ENCODE assay signal across 27 cellular contexts in the genomic region with DNA sequence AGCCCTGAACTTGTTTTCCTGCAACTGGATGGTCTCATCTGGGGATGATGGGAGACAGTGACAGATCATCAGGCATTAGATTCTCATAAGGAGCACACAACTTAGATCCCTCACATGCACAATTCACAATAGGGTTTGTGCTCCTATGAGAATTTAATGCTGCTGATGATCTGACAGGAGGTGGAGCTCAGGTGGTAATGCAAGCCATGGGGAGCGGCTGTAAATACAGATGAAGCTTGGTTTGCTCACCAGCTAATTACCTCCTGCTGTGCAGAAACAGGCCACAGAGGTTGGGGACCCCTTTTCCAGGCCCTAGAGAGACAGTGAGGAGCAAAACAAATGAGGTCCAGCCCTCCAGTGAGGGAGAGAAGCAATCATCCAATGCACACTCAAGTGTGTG.
"Had no signal": no experiment of that assay in that cellular context is flagged by ENCODE, and none has a peak within 500 bp of the region (broad histone marks: within the 10 kb centered on the region; RNA-seq: fewer than 3 reads in every experiment).

No MANE protein-coding gene starts in this region.

- DNase-seq: colonic mucosa; cortex of kidney; dermis blood vessel endothelial cell; dorsolateral prefrontal cortex; effector CD4-positive, alpha-beta T cell; effector CD8-positive, alpha-beta T cell; effector memory CD4-positive, alpha-beta T cell; effector memory CD8-positive, alpha-beta T cell; endodermal cell; erythroblast; esophagus squamous epithelium; foreskin fibroblast; foreskin keratinocyte; foreskin melanocyte; gastrocnemius medialis; glutamatergic neuron; head of caudate nucleus; heart left ventricle; heart right ventricle had no signal

- H3K36me3 ChIP-seq: colonic mucosa, esophagus muscularis mucosa, esophagus squamous epithelium, gastrocnemius medialis, gastroesophageal sphincter, heart left ventricle, heart right ventricle had no signal

- FAIRE-seq: colon, endometrium, endothelial cell of umbilical vein, frontal cortex had no signal

- ATAC-seq: effector memory CD8-positive, alpha-beta T cell; esophagus mucosa; foreskin keratinocyte; gastrocnemius medialis; gastroesophageal sphincter; heart left ventricle; heart right ventricle had no signal

- H3K4me1 ChIP-seq: colonic mucosa, esophagus muscularis mucosa, esophagus squamous epithelium, foreskin keratinocyte, gastrocnemius medialis, gastroesophageal sphincter, heart left ventricle, heart right ventricle had no signal

- H3K9me3 ChIP-seq: colonic mucosa, esophagus muscularis mucosa, esophagus squamous epithelium, gastrocnemius medialis had no signal

- H3K4me3 ChIP-seq: colonic mucosa, dorsolateral prefrontal cortex, esophagus muscularis mucosa, esophagus squamous epithelium, gastrocnemius medialis, gastroesophageal sphincter, heart left ventricle, heart right ventricle had no signal

- H3K27ac ChIP-seq: colonic mucosa, dorsolateral prefrontal cortex, epithelial cell of prostate, esophagus muscularis mucosa, esophagus squamous epithelium, foreskin keratinocyte, gastrocnemius medialis, gastroesophageal sphincter, heart left ventricle, heart right ventricle had no signal
